Comparison of ENCODE assay signal across 16 cellular contexts in the genomic region with DNA sequence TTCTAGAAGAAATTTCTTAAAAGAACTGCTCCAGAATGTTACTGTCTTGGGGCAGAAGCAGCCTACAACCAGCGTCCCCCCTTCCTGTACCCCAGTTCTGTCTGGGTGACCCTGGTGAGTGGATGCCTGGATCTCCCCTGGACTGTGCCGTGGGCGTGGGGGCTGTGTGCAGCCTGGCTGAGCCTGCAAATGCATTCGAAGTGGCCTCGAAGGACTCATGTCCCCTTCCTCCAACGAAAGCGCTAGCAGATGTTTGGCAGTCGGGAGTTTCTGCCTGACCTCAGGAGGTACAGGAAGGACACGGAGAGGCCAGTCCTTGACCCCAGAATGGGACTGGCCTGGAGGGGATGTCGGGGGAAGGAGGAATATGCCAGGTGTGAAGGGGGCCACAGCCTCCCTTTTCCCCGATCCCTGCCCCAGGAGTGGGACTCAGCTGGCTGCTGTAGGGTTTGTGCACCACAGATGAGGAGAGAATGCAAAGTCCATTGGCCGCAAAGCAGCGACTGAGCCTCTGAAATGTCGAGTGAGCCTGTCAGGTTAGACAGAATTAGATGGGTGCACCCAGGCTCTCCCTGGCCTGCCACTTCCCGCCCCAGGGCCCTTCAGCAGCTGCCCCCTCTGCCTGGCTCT. TPM values are rescaled to one million over a fixed set of nuclear protein-coding genes. Genes with fewer than 3 reads are reported as not detected.
A peak's percentile ranks its signal among the peaks of the same experiment; 100 is the strongest.
DNase-seq lines count a peak whose midpoint lies in the region; ATAC-seq, FAIRE-seq and TF ChIP-seq lines count a peak whose summit lies in the region.
"Had no signal": no experiment of that assay in that cellular context is flagged by ENCODE, and none has a peak within 500 bp of the region (broad histone marks: within the 10 kb centered on the region; RNA-seq: fewer than 3 reads in every experiment).

No MANE protein-coding gene starts in this region.

- no peak for ATAC-seq in HG03139 (IDR thresholded peaks at IDR 0.05; ENCODE audit: unreplicated experiment)
- no peak for ATAC-seq in left ventricle myocardium superior
- ATAC-seq: HCT116 had no signal

- H3K18ac ChIP-seq in neuronal stem cell (ENCODE audit: low read length): no peak overlapping the region

- H3K9ac ChIP-seq in neuronal stem cell (ENCODE audit: low read depth, low read length, poor library complexity): no peak overlapping the region
- H3K9ac ChIP-seq: BLaER1 treated with 17β-estradiol and CSF1 and Interleukin-3, amounts not matched to agents 10 nM and 100 nM; GM23248 had no signal

- no peaks in the 10 kb centered on the region for H3K27me3 Mint-ChIP-seq in glutamatergic neuron (ENCODE audit: unreplicated experiment)
- H3K27me3 Mint-ChIP-seq in type B pancreatic cell: no peaks in the 10 kb centered on the region
- H3K27me3 Mint-ChIP-seq: CD4-positive, CD25-positive, alpha-beta regulatory T cell had no signal

- no peaks in the 10 kb centered on the region for H3K27me3 ChIP-seq in neuronal stem cell (ENCODE audit: control insufficient read depth in 3 of 3, insufficient read depth in 3 of 3, low read depth in 1 of 3, low read length in 3 of 3)
- H3K27me3 ChIP-seq: BLaER1 treated with 17β-estradiol and CSF1 and Interleukin-3, amounts not matched to agents 10 nM and 100 nM had no signal

- no peaks in the 10 kb centered on the region for H3K79me1 ChIP-seq in neuronal stem cell (ENCODE audit: low read depth, low read length)

- peak overlapping the region; percentile 73 for H4K8ac ChIP-seq in neuronal stem cell (ENCODE audit: low read depth, low read length)

- H3K27ac ChIP-seq in neuronal stem cell (replicated peaks; ENCODE audit: low read length): no peak overlapping the region
- H3K27ac ChIP-seq: BLaER1 treated with 17β-estradiol and CSF1 and Interleukin-3, amounts not matched to agents 10 nM and 100 nM; GM23248 had no signal

- H3K27ac Mint-ChIP-seq in glutamatergic neuron (ENCODE audit: unreplicated experiment) (peak overlapping the region; percentile 59), type B pancreatic cell (no peak overlapping the region)
- H3K27ac Mint-ChIP-seq: CD4-positive, CD25-positive, alpha-beta regulatory T cell; IgD-negative memory B cell had no signal

- TF ChIP-seq CTCF in glutamatergic neuron (IDR thresholded peaks at IDR 0.05; ENCODE audit: partially characterized antibody, unreplicated experiment) (no peak), type B pancreatic cell (conservative IDR thresholded peaks at IDR 0.05) (no peak)

- no peak overlapping the region for H3K4ac ChIP-seq in neuronal stem cell (ENCODE audit: low read length)

- H2BK5ac ChIP-seq in neuronal stem cell (ENCODE audit: low read length): no peak overlapping the region

- H3K36me3 Mint-ChIP-seq in glutamatergic neuron (ENCODE audit: unreplicated experiment): no peaks in the 10 kb centered on the region
- no peaks in the 10 kb centered on the region for H3K36me3 Mint-ChIP-seq in type B pancreatic cell
- H3K36me3 Mint-ChIP-seq: CD4-positive, CD25-positive, alpha-beta regulatory T cell had no signal

- H3K4me3 Mint-ChIP-seq in glutamatergic neuron (ENCODE audit: unreplicated experiment): no peak overlapping the region
- no peak overlapping the region for H3K4me3 Mint-ChIP-seq in type B pancreatic cell
- H3K4me3 Mint-ChIP-seq: CD4-positive, CD25-positive, alpha-beta regulatory T cell; IgD-negative memory B cell had no signal

- no CpG with 5 or more reads among the region's 15 CpGs for WGBS in neuronal stem cell (ENCODE audit: extremely low coverage in 2 of 2, insufficient read length in 2 of 2, insufficient replicate concordance in 1 of 2), 2 donors

- no peak overlapping the region for H2BK12ac ChIP-seq in neuronal stem cell (ENCODE audit: low read length)

- no peaks in the 10 kb centered on the region for H3K36me3 ChIP-seq in neuronal stem cell (replicated peaks in 1 of 2; ENCODE audit: control insufficient read depth in 2 of 2, insufficient read depth in 2 of 2, low read length in 2 of 2)
- H3K36me3 ChIP-seq: BLaER1 treated with 17β-estradiol and CSF1 and Interleukin-3, amounts not matched to agents 10 nM and 100 nM had no signal

- FAIRE-seq in HTR-8/SVneo (lab: Jason Lieb, UNC): peak; percentile 33
- FAIRE-seq: H54 had no signal

- intact Hi-C loops in left ventricle myocardium superior (cut with micrococcal nuclease): no loop called here

- H2AFZ ChIP-seq in neuronal stem cell (ENCODE audit: low read length): no peak overlapping the region
- H2AFZ ChIP-seq: GM23248 had no signal

- no peak overlapping the region for H4K91ac ChIP-seq in neuronal stem cell (ENCODE audit: low read depth, low read length, poor library complexity)

- no peak for DNase-seq in HTR-8/SVneo (ENCODE audit: insufficient read length, low spot score)
- DNase-seq in glutamatergic neuron: no peak
- DNase-seq in neuronal stem cell (ENCODE audit: low spot score): no peak
- peak; percentile 64 for DNase-seq in type B pancreatic cell (ENCODE audit: extremely low spot score, unreplicated experiment)
- DNase-seq in NCI-H1930 (lab: John Stamatoyannopoulos, UW): no peak
- DNase-seq in left ventricle myocardium superior: no peak
- DNase-seq: ACHN; CD4-positive, CD25-positive, alpha-beta regulatory T cell; DMS53; GF-D8; GM23248 had no signal

- H2AK5ac ChIP-seq in neuronal stem cell (ENCODE audit: low read depth, low read length): no peak overlapping the region

- H2BK120ac ChIP-seq in neuronal stem cell (ENCODE audit: low read depth, low read length): no peak overlapping the region

- H3K14ac ChIP-seq in neuronal stem cell (ENCODE audit: low read length): no peak overlapping the region

- peaks cover 0 to 2% of the 10 kb centered on the region in 2 donors for H3K4me1 ChIP-seq in neuronal stem cell (ENCODE audit: control insufficient read depth in 2 of 2, insufficient read depth in 1 of 2, low read depth in 1 of 2, low read length in 2 of 2)
- H3K4me1 ChIP-seq: BLaER1 treated with 17β-estradiol and CSF1 and Interleukin-3, amounts not matched to agents 10 nM and 100 nM had no signal

- H3K9me3 Mint-ChIP-seq in glutamatergic neuron (ENCODE audit: unreplicated experiment): peaks cover 2% of the 10 kb centered on the region
- no peaks in the 10 kb centered on the region for H3K9me3 Mint-ChIP-seq in type B pancreatic cell
- H3K9me3 Mint-ChIP-seq: CD4-positive, CD25-positive, alpha-beta regulatory T cell; IgD-negative memory B cell had no signal

- no peak overlapping the region for H3K23ac ChIP-seq in neuronal stem cell (ENCODE audit: low read depth, low read length, poor library complexity)

- no peaks in the 10 kb centered on the region for H3K9me3 ChIP-seq in neuronal stem cell (replicated peaks in 1 of 2; ENCODE audit: control insufficient read depth in 2 of 2, insufficient read depth in 1 of 2, low read depth in 1 of 2, low read length in 2 of 2)
- H3K9me3 ChIP-seq: BLaER1 treated with 17β-estradiol and CSF1 and Interleukin-3, amounts not matched to agents 10 nM and 100 nM had no signal

- H2BK15ac ChIP-seq in neuronal stem cell (ENCODE audit: low read length): no peak overlapping the region

- H3K4me2 ChIP-seq in neuronal stem cell (ENCODE audit: insufficient read depth, low read length, poor library complexity, severe bottlenecking): no peak overlapping the region
- H3K4me2 ChIP-seq: BLaER1 treated with 17β-estradiol and CSF1 and Interleukin-3, amounts not matched to agents 10 nM and 100 nM had no signal

- peak overlapping the region in 1 of 2 donors; percentile 46 for H3K4me3 ChIP-seq in neuronal stem cell (ENCODE audit: low read length in 2 of 2)
- H3K4me3 ChIP-seq: BLaER1 treated with 17β-estradiol and CSF1 and Interleukin-3, amounts not matched to agents 10 nM and 100 nM; GM23248 had no signal

- H3K4me1 Mint-ChIP-seq in glutamatergic neuron (ENCODE audit: low read depth, unreplicated experiment) (peaks cover 10% of the 10 kb centered on the region), type B pancreatic cell (ENCODE audit: unreplicated experiment) (peaks cover 12% of the 10 kb centered on the region)
- H3K4me1 Mint-ChIP-seq: CD4-positive, CD25-positive, alpha-beta regulatory T cell had no signal

RNA-seq across cellular contexts. Expression of gene APCDD1L, which starts 45.6 kb away (rescaled TPM):
- total RNA-seq in glutamatergic neuron (ENCODE audit: unreplicated experiment) (not detected), type B pancreatic cell (ENCODE audit: low replicate concordance) (0.26 and 0.53 TPM in 2 replicates), left ventricle myocardium superior (0.25 TPM)
- 0.04 TPM for polyA plus RNA-seq in neuronal stem cell (2013, experiment 1 of 2)
- polyA plus RNA-seq in neuronal stem cell (2013, experiment 2 of 2): 0.03 TPM
- total RNA-seq: CD4-positive, CD25-positive, alpha-beta regulatory T cell had no signal
